ENCODE assay signal across 26 cellular contexts in genomic region chr7:31741852-31742251, GRCh38. TPM values are rescaled to one million over a fixed set of nuclear protein-coding genes. Genes with fewer than 3 reads are reported as not detected.
"Had no signal": no experiment of that assay in that cellular context is flagged by ENCODE, and none has a peak within 500 bp of the region (broad histone marks: within the 10 kb centered on the region; RNA-seq: fewer than 3 reads in every experiment).

No MANE protein-coding gene starts in this region.

- H3K4me3 ChIP-seq: colonic mucosa, esophagus muscularis mucosa, gastroesophageal sphincter, lung, pancreas, prostate gland, right lobe of liver, suprapubic skin, thyroid gland, upper lobe of left lung, uterus had no signal

- H3K27ac ChIP-seq: colonic mucosa, esophagus muscularis mucosa, gastroesophageal sphincter, pancreas, prostate gland, right lobe of liver, suprapubic skin, thyroid gland, upper lobe of left lung, uterus had no signal

- H3K4me1 Mint-ChIP-seq: naive B cell; nephron; stimulated activated effector memory CD8-positive, alpha-beta T cell treated with anti-CD3 and anti-CD28 coated beads, Interleukin-12 subunit alpha, Interleukin-12 subunit beta, amount 100 ng/mL, for 72 hours had no signal

- H3K4me1 ChIP-seq: colonic mucosa, esophagus muscularis mucosa, gastroesophageal sphincter, pancreas, prostate gland, right lobe of liver, suprapubic skin, thyroid gland, upper lobe of left lung, uterus had no signal

- H3K27me3 ChIP-seq: colonic mucosa, esophagus muscularis mucosa, gastroesophageal sphincter, pancreas, right lobe of liver, thyroid gland, upper lobe of left lung, uterus had no signal

- H3K9me3 Mint-ChIP-seq: naive B cell, nephron had no signal

- DNase-seq: colonic mucosa; dermis blood vessel endothelial cell; glutamatergic neuron; islet precursor cell; left colon; left ventricle myocardium superior; mesendoderm; naive B cell; occipital lobe; pancreas; retina; right lobe of liver; stimulated activated CD4-positive, alpha-beta T cell treated with anti-CD3 and anti-CD28 coated beads, Interleukin-4, amount 100 ng/mL, for 1 hour; stimulated activated CD8-positive, alpha-beta memory T cell treated with anti-CD3 and anti-CD28 coated beads, Interleukin-4, amount 100 ng/mL, for 48 hours; stimulated activated naive CD8-positive, alpha-beta T cell treated with anti-CD3 and anti-CD28 coated beads, Interleukin-15, Interleukin-2, amounts not matched to agents 100 U/mL and 50 U/mL, for 24 hours; thyroid gland; upper lobe of left lung; uterus had no signal

- ATAC-seq: gastroesophageal sphincter; left colon; left ventricle myocardium superior; pancreas; right lobe of liver; stimulated activated effector memory CD8-positive, alpha-beta T cell treated with anti-CD3 and anti-CD28 coated beads, Interleukin-12 subunit alpha, Interleukin-12 subunit beta, amount 100 ng/mL, for 72 hours; stimulated activated naive CD8-positive, alpha-beta T cell treated with anti-CD3 and anti-CD28 coated beads, Interleukin-15, Interleukin-2, amounts not matched to agents 100 U/mL and 50 U/mL, for 24 hours had no signal

- H3K36me3 Mint-ChIP-seq: naive B cell; stimulated activated effector memory CD8-positive, alpha-beta T cell treated with anti-CD3 and anti-CD28 coated beads, Interleukin-12 subunit alpha, Interleukin-12 subunit beta, amount 100 ng/mL, for 72 hours had no signal

- H3K36me3 ChIP-seq: colonic mucosa, gastroesophageal sphincter, pancreas, prostate gland, right lobe of liver, suprapubic skin, thyroid gland, upper lobe of left lung, uterus had no signal

- H3K27ac Mint-ChIP-seq: naive B cell; nephron; stimulated activated effector memory CD8-positive, alpha-beta T cell treated with anti-CD3 and anti-CD28 coated beads, Interleukin-12 subunit alpha, Interleukin-12 subunit beta, amount 100 ng/mL, for 72 hours had no signal

- FAIRE-seq: pancreas had no signal

- H3K4me3 Mint-ChIP-seq: naive B cell; nephron; stimulated activated effector memory CD8-positive, alpha-beta T cell treated with anti-CD3 and anti-CD28 coated beads, Interleukin-12 subunit alpha, Interleukin-12 subunit beta, amount 100 ng/mL, for 72 hours had no signal

- H3K9me3 ChIP-seq: colonic mucosa, esophagus muscularis mucosa, gastroesophageal sphincter, pancreas, prostate gland, right lobe of liver, suprapubic skin, thyroid gland, upper lobe of left lung, uterus had no signal

RNA-seq across cellular contexts. Expression of gene PPP1R17, which starts 54.8 kb away (rescaled TPM):
- total RNA-seq: colonic mucosa, dermis blood vessel endothelial cell, esophagus muscularis mucosa, fibroblast of villous mesenchyme, gastroesophageal sphincter, left colon, left ventricle myocardium superior, lung, pancreas, prostate gland, right lobe of liver, suprapubic skin, thyroid gland, upper lobe of left lung, uterus had no signal
- polyA plus RNA-seq: pancreas had no signal
